In the genomic region with DNA sequence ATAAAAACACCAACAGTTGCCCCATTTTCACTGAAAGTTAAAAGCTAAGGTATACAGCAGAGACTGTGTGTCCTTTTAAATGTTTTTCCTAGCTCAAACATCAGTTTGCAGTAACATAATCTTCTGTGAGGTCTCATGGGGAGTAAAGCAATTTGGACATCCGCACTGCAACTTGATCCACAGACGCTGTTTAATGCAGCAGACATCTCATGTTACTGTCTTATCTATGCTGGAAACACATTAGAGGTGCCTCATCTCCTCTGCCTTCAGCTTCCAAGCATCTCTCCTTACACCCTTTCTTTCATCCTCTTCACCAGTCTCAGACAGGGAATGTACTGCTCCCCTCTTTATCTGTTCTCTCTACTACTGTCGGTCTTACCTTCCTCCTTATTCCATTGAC, we compare ENCODE assay signal across 1 cellular context.
TF ChIP-seq lines count a peak whose summit lies in the region.

No MANE protein-coding gene starts in this region.

TF ChIP-seq in HEK293, 187 proteins besides CTCF, POLR2A, EP300 and RAD21 (continued from another document and continues in another):
- TF ChIP-seq, protein P1, sequence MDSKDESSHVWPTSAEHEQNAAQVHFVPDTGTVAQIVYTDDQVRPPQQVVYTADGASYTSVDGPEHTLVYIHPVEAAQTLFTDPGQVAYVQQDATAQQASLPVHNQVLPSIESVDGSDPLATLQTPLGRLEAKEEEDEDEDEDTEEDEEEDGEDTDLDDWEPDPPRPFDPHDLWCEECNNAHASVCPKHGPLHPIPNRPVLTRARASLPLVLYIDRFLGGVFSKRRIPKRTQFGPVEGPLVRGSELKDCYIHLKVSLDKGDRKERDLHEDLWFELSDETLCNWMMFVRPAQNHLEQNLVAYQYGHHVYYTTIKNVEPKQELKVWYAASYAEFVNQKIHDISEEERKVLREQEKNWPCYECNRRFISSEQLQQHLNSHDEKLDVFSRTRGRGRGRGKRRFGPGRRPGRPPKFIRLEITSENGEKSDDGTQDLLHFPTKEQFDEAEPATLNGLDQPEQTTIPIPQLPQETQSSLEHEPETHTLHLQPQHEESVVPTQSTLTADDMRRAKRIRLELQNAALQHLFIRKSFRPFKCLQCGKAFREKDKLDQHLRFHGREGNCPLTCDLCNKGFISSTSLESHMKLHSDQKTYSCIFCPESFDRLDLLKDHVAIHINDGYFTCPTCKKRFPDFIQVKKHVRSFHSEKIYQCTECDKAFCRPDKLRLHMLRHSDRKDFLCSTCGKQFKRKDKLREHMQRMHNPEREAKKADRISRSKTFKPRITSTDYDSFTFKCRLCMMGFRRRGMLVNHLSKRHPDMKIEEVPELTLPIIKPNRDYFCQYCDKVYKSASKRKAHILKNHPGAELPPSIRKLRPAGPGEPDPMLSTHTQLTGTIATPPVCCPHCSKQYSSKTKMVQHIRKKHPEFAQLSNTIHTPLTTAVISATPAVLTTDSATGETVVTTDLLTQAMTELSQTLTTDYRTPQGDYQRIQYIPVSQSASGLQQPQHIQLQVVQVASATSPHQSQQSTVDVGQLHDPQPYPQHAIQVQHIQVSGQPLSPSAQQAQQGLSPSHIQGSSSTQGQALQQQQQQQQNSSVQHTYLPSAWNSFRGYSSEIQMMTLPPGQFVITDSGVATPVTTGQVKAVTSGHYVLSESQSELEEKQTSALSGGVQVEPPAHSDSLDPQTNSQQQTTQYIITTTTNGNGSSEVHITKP (tag by site-specific recombination; IDR thresholded peaks at IDR 0.05) = peak; percentile 65
- TF ChIP-seq, protein P2, sequence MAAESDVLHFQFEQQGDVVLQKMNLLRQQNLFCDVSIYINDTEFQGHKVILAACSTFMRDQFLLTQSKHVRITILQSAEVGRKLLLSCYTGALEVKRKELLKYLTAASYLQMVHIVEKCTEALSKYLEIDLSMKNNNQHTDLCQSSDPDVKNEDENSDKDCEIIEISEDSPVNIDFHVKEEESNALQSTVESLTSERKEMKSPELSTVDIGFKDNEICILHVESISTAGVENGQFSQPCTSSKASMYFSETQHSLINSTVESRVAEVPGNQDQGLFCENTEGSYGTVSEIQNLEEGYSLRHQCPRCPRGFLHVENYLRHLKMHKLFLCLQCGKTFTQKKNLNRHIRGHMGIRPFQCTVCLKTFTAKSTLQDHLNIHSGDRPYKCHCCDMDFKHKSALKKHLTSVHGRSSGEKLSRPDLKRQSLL (tag by site-specific recombination; IDR thresholded peaks at IDR 0.05) = peak; percentile 47; the same call in 1 of the 2 replicates
- peak; percentile 85 for TF ChIP-seq ZXDB (tag by site-specific recombination; IDR thresholded peaks at IDR 0.05)
- no peak for TF ChIP-seq ZNF626 (tag by site-specific recombination; IDR thresholded peaks at IDR 0.05)
- TF ChIP-seq, protein P3, sequence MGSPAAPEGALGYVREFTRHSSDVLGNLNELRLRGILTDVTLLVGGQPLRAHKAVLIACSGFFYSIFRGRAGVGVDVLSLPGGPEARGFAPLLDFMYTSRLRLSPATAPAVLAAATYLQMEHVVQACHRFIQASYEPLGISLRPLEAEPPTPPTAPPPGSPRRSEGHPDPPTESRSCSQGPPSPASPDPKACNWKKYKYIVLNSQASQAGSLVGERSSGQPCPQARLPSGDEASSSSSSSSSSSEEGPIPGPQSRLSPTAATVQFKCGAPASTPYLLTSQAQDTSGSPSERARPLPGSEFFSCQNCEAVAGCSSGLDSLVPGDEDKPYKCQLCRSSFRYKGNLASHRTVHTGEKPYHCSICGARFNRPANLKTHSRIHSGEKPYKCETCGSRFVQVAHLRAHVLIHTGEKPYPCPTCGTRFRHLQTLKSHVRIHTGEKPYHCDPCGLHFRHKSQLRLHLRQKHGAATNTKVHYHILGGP (tag by site-specific recombination; IDR thresholded peaks at IDR 0.05) = 0 out of 2 replicates have a peak, but pooled peaks have one; percentile 12
- TF ChIP-seq, protein P4, sequence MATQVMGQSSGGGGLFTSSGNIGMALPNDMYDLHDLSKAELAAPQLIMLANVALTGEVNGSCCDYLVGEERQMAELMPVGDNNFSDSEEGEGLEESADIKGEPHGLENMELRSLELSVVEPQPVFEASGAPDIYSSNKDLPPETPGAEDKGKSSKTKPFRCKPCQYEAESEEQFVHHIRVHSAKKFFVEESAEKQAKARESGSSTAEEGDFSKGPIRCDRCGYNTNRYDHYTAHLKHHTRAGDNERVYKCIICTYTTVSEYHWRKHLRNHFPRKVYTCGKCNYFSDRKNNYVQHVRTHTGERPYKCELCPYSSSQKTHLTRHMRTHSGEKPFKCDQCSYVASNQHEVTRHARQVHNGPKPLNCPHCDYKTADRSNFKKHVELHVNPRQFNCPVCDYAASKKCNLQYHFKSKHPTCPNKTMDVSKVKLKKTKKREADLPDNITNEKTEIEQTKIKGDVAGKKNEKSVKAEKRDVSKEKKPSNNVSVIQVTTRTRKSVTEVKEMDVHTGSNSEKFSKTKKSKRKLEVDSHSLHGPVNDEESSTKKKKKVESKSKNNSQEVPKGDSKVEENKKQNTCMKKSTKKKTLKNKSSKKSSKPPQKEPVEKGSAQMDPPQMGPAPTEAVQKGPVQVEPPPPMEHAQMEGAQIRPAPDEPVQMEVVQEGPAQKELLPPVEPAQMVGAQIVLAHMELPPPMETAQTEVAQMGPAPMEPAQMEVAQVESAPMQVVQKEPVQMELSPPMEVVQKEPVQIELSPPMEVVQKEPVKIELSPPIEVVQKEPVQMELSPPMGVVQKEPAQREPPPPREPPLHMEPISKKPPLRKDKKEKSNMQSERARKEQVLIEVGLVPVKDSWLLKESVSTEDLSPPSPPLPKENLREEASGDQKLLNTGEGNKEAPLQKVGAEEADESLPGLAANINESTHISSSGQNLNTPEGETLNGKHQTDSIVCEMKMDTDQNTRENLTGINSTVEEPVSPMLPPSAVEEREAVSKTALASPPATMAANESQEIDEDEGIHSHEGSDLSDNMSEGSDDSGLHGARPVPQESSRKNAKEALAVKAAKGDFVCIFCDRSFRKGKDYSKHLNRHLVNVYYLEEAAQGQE (tag by site-specific recombination; IDR thresholded peaks at IDR 0.05) = no peak
- peak; percentile 58; the same call in 1 of the 2 replicates for TF ChIP-seq ZBTB21 (tag by site-specific recombination; IDR thresholded peaks at IDR 0.05)
- TF ChIP-seq ZNF623 (tag by site-specific recombination; IDR thresholded peaks at IDR 0.05) = no peak
- TF ChIP-seq IKZF3 (tag by site-specific recombination; IDR thresholded peaks at IDR 0.05) = peak; percentile 90
- 0 out of 2 replicates have a peak, but pooled peaks have one; percentile 38 for TF ChIP-seq ZBTB1 (tag by site-specific recombination; IDR thresholded peaks at IDR 0.05)
- TF ChIP-seq ZNF335 (tag by site-specific recombination; conservative IDR thresholded peaks at IDR 0.05) = peak; percentile 17; the same call in 1 of the 2 replicates
- peak; percentile 70 for TF ChIP-seq MZF1 (tag by site-specific recombination; IDR thresholded peaks at IDR 0.05; ENCODE audit: borderline replicate concordance)
- peak; percentile 68 for TF ChIP-seq ZNF394 (tag by site-specific recombination; IDR thresholded peaks at IDR 0.05; ENCODE audit: borderline replicate concordance)
- TF ChIP-seq ZNF157 (tag by site-specific recombination; IDR thresholded peaks at IDR 0.05) = no peak
- peak; percentile 88 for TF ChIP-seq WT1 (tag by site-specific recombination; IDR thresholded peaks at IDR 0.05)
- TF ChIP-seq ZNF24 (tag by site-specific recombination; IDR thresholded peaks at IDR 0.05) = peak; percentile 75; the same call in 1 of the 2 replicates
- TF ChIP-seq ZFHX2 (tag by site-specific recombination; conservative IDR thresholded peaks at IDR 0.05) = no peak
- peak; percentile 52; the same call in 1 of the 2 replicates for TF ChIP-seq GLI2 (tag by site-specific recombination; IDR thresholded peaks at IDR 0.05; ENCODE audit: borderline replicate concordance, low read depth)
- TF ChIP-seq ZNF677 (tag by site-specific recombination; IDR thresholded peaks at IDR 0.05) = no peak
- no peak for TF ChIP-seq ZNF37A (tag by site-specific recombination; IDR thresholded peaks at IDR 0.05)
- TF ChIP-seq, protein P5, sequence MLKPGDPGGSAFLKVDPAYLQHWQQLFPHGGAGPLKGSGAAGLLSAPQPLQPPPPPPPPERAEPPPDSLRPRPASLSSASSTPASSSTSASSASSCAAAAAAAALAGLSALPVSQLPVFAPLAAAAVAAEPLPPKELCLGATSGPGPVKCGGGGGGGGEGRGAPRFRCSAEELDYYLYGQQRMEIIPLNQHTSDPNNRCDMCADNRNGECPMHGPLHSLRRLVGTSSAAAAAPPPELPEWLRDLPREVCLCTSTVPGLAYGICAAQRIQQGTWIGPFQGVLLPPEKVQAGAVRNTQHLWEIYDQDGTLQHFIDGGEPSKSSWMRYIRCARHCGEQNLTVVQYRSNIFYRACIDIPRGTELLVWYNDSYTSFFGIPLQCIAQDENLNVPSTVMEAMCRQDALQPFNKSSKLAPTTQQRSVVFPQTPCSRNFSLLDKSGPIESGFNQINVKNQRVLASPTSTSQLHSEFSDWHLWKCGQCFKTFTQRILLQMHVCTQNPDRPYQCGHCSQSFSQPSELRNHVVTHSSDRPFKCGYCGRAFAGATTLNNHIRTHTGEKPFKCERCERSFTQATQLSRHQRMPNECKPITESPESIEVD (tag by site-specific recombination; IDR thresholded peaks at IDR 0.05) = peak; percentile 92
- TF ChIP-seq ZNF629 (tag by site-specific recombination; IDR thresholded peaks at IDR 0.05) = peak; percentile 85
- peak; percentile 90 for TF ChIP-seq ZNF10 (tag by site-specific recombination; IDR thresholded peaks at IDR 0.05)
- TF ChIP-seq ZNF707 (tag by site-specific recombination; IDR thresholded peaks at IDR 0.05) = no peak
- peak; percentile 95 for TF ChIP-seq OSR2 (tag by site-specific recombination; IDR thresholded peaks at IDR 0.05)
- TF ChIP-seq, protein P6, sequence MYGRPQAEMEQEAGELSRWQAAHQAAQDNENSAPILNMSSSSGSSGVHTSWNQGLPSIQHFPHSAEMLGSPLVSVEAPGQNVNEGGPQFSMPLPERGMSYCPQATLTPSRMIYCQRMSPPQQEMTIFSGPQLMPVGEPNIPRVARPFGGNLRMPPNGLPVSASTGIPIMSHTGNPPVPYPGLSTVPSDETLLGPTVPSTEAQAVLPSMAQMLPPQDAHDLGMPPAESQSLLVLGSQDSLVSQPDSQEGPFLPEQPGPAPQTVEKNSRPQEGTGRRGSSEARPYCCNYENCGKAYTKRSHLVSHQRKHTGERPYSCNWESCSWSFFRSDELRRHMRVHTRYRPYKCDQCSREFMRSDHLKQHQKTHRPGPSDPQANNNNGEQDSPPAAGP (tag by site-specific recombination; IDR thresholded peaks at IDR 0.05) = no peak
- peak; percentile 85 for TF ChIP-seq TRIM28 (IDR thresholded peaks at IDR 0.05; ENCODE audit: borderline replicate concordance, low read length)
- peak; percentile 96 for TF ChIP-seq ZSCAN30 (tag by site-specific recombination; IDR thresholded peaks at IDR 0.05)
- peak; percentile 48; the same call in 1 of the 2 replicates for TF ChIP-seq ZBTB17 (tag by site-specific recombination; IDR thresholded peaks at IDR 0.05)
- no peak for TF ChIP-seq ZBTB7A (tag by site-specific recombination; IDR thresholded peaks at IDR 0.05; ENCODE audit: low read depth)
- no peak for TF ChIP-seq ZNF791 (tag by site-specific recombination; IDR thresholded peaks at IDR 0.05)
- peak; percentile 32; the same call in 1 of the 2 replicates for TF ChIP-seq SP3 (tag by site-specific recombination; IDR thresholded peaks at IDR 0.05)
- TF ChIP-seq ZNF510 (tag by site-specific recombination; IDR thresholded peaks at IDR 0.05; ENCODE audit: insufficient replicate concordance) = no peak
- TF ChIP-seq ZNF112 (tag by site-specific recombination; IDR thresholded peaks at IDR 0.05) = no peak
- no peak for TF ChIP-seq ZNF121 (tag by site-specific recombination; IDR thresholded peaks at IDR 0.05)
- TF ChIP-seq ZNF350 (tag by site-specific recombination; IDR thresholded peaks at IDR 0.05) = no peak
- TF ChIP-seq, protein P7, sequence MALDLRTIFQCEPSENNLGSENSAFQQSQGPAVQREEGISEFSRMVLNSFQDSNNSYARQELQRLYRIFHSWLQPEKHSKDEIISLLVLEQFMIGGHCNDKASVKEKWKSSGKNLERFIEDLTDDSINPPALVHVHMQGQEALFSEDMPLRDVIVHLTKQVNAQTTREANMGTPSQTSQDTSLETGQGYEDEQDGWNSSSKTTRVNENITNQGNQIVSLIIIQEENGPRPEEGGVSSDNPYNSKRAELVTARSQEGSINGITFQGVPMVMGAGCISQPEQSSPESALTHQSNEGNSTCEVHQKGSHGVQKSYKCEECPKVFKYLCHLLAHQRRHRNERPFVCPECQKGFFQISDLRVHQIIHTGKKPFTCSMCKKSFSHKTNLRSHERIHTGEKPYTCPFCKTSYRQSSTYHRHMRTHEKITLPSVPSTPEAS (tag by site-specific recombination; IDR thresholded peaks at IDR 0.05) = no peak
- peak; percentile 86 for TF ChIP-seq ZNF843 (tag by site-specific recombination; IDR thresholded peaks at IDR 0.05)
- peak; percentile 63; the same call in 1 of the 2 replicates for TF ChIP-seq MYNN (tag by site-specific recombination; IDR thresholded peaks at IDR 0.05; ENCODE audit: borderline replicate concordance)
- no peak for TF ChIP-seq ZFP41 (tag by site-specific recombination; IDR thresholded peaks at IDR 0.05; ENCODE audit: borderline replicate concordance)
- peak; percentile 61; the same call in 1 of the 2 replicates for TF ChIP-seq OVOL3 (tag by site-specific recombination; IDR thresholded peaks at IDR 0.05)
- peak; percentile 89 for TF ChIP-seq ZNF596 (tag by site-specific recombination; IDR thresholded peaks at IDR 0.05)
- no peak for TF ChIP-seq ZNF354C (tag by site-specific recombination; IDR thresholded peaks at IDR 0.05; ENCODE audit: borderline replicate concordance, low read depth)
- no peak; the same call in 1 of the 2 replicates for TF ChIP-seq KLF10 (tag by site-specific recombination; IDR thresholded peaks at IDR 0.05)
- TF ChIP-seq ZNF654 (tag by site-specific recombination; IDR thresholded peaks at IDR 0.05; ENCODE audit: low read depth) = 0 out of 2 replicates have a peak, but pooled peaks have one; percentile 2
- TF ChIP-seq, protein P8, sequence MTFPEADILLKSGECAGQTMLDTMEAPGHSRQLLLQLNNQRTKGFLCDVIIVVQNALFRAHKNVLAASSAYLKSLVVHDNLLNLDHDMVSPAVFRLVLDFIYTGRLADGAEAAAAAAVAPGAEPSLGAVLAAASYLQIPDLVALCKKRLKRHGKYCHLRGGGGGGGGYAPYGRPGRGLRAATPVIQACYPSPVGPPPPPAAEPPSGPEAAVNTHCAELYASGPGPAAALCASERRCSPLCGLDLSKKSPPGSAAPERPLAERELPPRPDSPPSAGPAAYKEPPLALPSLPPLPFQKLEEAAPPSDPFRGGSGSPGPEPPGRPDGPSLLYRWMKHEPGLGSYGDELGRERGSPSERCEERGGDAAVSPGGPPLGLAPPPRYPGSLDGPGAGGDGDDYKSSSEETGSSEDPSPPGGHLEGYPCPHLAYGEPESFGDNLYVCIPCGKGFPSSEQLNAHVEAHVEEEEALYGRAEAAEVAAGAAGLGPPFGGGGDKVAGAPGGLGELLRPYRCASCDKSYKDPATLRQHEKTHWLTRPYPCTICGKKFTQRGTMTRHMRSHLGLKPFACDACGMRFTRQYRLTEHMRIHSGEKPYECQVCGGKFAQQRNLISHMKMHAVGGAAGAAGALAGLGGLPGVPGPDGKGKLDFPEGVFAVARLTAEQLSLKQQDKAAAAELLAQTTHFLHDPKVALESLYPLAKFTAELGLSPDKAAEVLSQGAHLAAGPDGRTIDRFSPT (tag by site-specific recombination; IDR thresholded peaks at IDR 0.05) = peak; percentile 95
- TF ChIP-seq SCRT2 (tag by site-specific recombination; IDR thresholded peaks at IDR 0.05) = peak; percentile 38; the same call in 1 of the 2 replicates
- no peak for TF ChIP-seq ZNF266 (tag by site-specific recombination; IDR thresholded peaks at IDR 0.05; ENCODE audit: low read depth)
